Comparison of ENCODE assay signal across 18 cellular contexts in genomic region chr2:178733975-178734374, GRCh38.
"Had no signal": no experiment of that assay in that cellular context is flagged by ENCODE, and none has a peak within 500 bp of the region (broad histone marks: within the 10 kb centered on the region; RNA-seq: fewer than 3 reads in every experiment).

No MANE protein-coding gene starts in this region.

- H3K4me3 ChIP-seq: coronary artery, dorsolateral prefrontal cortex, esophagus muscularis mucosa, heart right ventricle, left lung, lower lobe of right lung, mucosa of descending colon had no signal

- H3K36me3 ChIP-seq: left lung, lower lobe of right lung had no signal

- H3K36me3 Mint-ChIP-seq: mesothelial cell of epicardium had no signal

- H3K27ac ChIP-seq: coronary artery, dorsolateral prefrontal cortex, esophagus muscularis mucosa, foreskin keratinocyte, left lung, lower lobe of right lung had no signal

- H3K4me1 Mint-ChIP-seq: mesothelial cell of epicardium, naive B cell had no signal

- H3K27me3 ChIP-seq: dorsolateral prefrontal cortex, esophagus muscularis mucosa, foreskin keratinocyte, heart right ventricle, left lung had no signal

- H3K4me3 Mint-ChIP-seq: mesothelial cell of epicardium, naive B cell had no signal

- H3K27ac Mint-ChIP-seq: mesothelial cell of epicardium, naive B cell had no signal

- H3K27me3 Mint-ChIP-seq: naive B cell had no signal

- H3K9me3 ChIP-seq: heart right ventricle, left lung, lower lobe of right lung, mucosa of descending colon had no signal

- DNase-seq: dermis blood vessel endothelial cell; dorsolateral prefrontal cortex; effector CD4-positive, alpha-beta T cell; effector memory CD4-positive, alpha-beta T cell; foreskin keratinocyte; glutamatergic neuron; head of caudate nucleus; heart right ventricle; hippocampal formation; left cardiac atrium; left lung; lower lobe of right lung; mesenchymal stem cell; mucosa of descending colon; naive B cell had no signal

- H3K4me1 ChIP-seq: foreskin keratinocyte, left lung, lower lobe of right lung had no signal

- ATAC-seq: foreskin keratinocyte, heart right ventricle, left cardiac atrium, left lung, lower lobe of right lung, mucosa of descending colon had no signal
